24 cellular contexts compared by ENCODE assay signal in the genomic region with DNA sequence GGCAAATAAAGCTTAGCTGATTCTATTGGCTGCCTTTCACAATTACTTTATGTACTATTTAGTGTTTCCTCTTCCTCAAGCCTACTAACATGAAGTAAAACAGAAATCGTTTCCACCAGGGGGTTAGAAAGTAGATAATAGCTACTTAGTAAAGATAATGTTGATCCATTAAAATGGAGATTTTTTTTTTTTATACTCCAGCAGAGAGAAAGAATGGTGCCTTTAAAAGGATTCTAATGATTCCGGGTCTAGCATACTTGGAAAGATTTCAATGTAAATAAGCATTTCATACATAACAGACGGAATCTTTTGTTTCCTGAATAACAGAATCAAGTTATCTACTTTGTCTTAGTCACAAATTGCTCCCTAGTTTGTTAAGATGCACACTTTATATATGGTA. TPM values are rescaled to one million over a fixed set of nuclear protein-coding genes. Genes with fewer than 3 reads are reported as not detected.
A peak's percentile ranks its signal among the peaks of the same experiment; 100 is the strongest.
DNase-seq lines count a peak whose midpoint lies in the region; ATAC-seq and TF ChIP-seq lines count a peak whose summit lies in the region.
"Had no signal": no experiment of that assay in that cellular context is flagged by ENCODE, and none has a peak within 500 bp of the region (broad histone marks: within the 10 kb centered on the region; RNA-seq: fewer than 3 reads in every experiment).

No MANE protein-coding gene starts in this region.

- no peak overlapping the region for H3K27ac ChIP-seq in fibroblast of lung (ENCODE audit: insufficient read depth, low read length)
- H3K27ac ChIP-seq: cardiac muscle cell, KMS-11, Peyer's patch, thoracic aorta had no signal

- H3K4me1 ChIP-seq in fibroblast of lung (ENCODE audit: control insufficient read depth, extremely low read depth, insufficient read depth, low read length): no peaks in the 10 kb centered on the region
- H3K4me1 ChIP-seq: Peyer's patch had no signal

- CTCF ChIA-PET in activated CD4-positive, alpha-beta T cell treated with anti-CD3 and anti-CD28 coated beads, Interleukin-2, amount 10 ng/mL, durations not matched to agents 7 days and 5 days (lab: Charles Lee): interaction anchor here (0.7 kb wide), 1 partner anchor 104 kb away, joined by 3 read pairs; no protein-coding TSS in a partner anchor

- no peaks in the 10 kb centered on the region for H3K9me3 Mint-ChIP-seq in activated CD4-positive, alpha-beta T cell treated with anti-CD3 and anti-CD28 coated beads, Interleukin-2, amount 10 ng/mL, durations not matched to agents 7 days and 5 days
- H3K9me3 Mint-ChIP-seq: activated B cell treated with CpG ODN at 0.5 μM for 24 hours; activated naive CD4-positive, alpha-beta T cell treated with anti-CD3 and anti-CD28 coated beads, Interleukin-2, amount 10 ng/mL, durations not matched to agents 7 days and 5 days; natural killer cell had no signal

- no peaks in the 10 kb centered on the region for H3K27me3 ChIP-seq in fibroblast of lung (ENCODE audit: control insufficient read depth, insufficient read depth, low read length)
- H3K27me3 ChIP-seq: cardiac muscle cell, Peyer's patch had no signal

- DNase-seq in activated CD4-positive, alpha-beta T cell treated with anti-CD3 and anti-CD28 coated beads, Interleukin-2, amount 10 ng/mL, durations not matched to agents 7 days and 5 days: no peak
- DNase-seq in activated CD4-positive, alpha-beta T cell treated with anti-CD3 and anti-CD28 coated beads, Interleukin-2, amount 50 U/mL, for 48 hours: no peak
- DNase-seq in NCI-H748 treated with DMSO at 0.1 percent for 48 hours (lab: John Stamatoyannopoulos, UW) (peak; percentile 10), fibroblast of lung (ENCODE audit: low read depth in 2 of 2) (peak; percentile 10 to 13), C1 segment of cervical spinal cord (lab: John Stamatoyannopoulos, UW) (no peak), NCI-H1694 treated with DMSO at 0.1 percent for 48 hours (lab: John Stamatoyannopoulos, UW) (no peak), NCI-H446 (lab: John Stamatoyannopoulos, UW) (no peak)
- DNase-seq: activated B cell treated with CpG ODN at 0.5 μM for 24 hours; activated naive CD4-positive, alpha-beta T cell treated with anti-CD3 and anti-CD28 coated beads, Interleukin-2, amount 10 ng/mL, durations not matched to agents 7 days and 5 days; cortex of kidney; islet precursor cell; left ventricle myocardium superior; natural killer cell; NCI-H1436 treated with DMSO at 0.1 percent for 48 hours; NCI-H2171 treated with DMSO at 0.1 percent for 48 hours; NCI-H524 treated with DMSO at 0.1 percent for 48 hours; Peyer's patch; stimulated activated naive CD4-positive, alpha-beta T cell treated with Interleukin-2 at 50 U/mL for 16 hours had no signal

- no peak overlapping the region for H3K4me2 ChIP-seq in fibroblast of lung (ENCODE audit: extremely low read depth, insufficient read depth, low read length)
- H3K4me2 ChIP-seq: KMS-11 had no signal

- H3K4me3 ChIP-seq in fibroblast of lung (replicated peaks in 1 of 4; ENCODE audit: control extremely low read depth in 1 of 4, insufficient read depth in 1 of 4, low read depth in 3 of 4, low read length in 4 of 4): no peak overlapping the region
- H3K4me3 ChIP-seq: cardiac muscle cell, HAP-1, Peyer's patch, thoracic aorta had no signal

- ATAC-seq in GM21423 (IDR thresholded peaks at IDR 0.05; ENCODE audit: unreplicated experiment): no peak
- ATAC-seq: esophagus mucosa, left ventricle myocardium superior, natural killer cell had no signal

- no peaks in the 10 kb centered on the region for H3K4me1 Mint-ChIP-seq in activated CD4-positive, alpha-beta T cell treated with anti-CD3 and anti-CD28 coated beads, Interleukin-2, amount 10 ng/mL, durations not matched to agents 7 days and 5 days
- H3K4me1 Mint-ChIP-seq: activated B cell treated with CpG ODN at 0.5 μM for 24 hours; activated naive CD4-positive, alpha-beta T cell treated with anti-CD3 and anti-CD28 coated beads, Interleukin-2, amount 10 ng/mL, durations not matched to agents 7 days and 5 days; natural killer cell had no signal

- POLR2A ChIA-PET in activated CD4-positive, alpha-beta T cell treated with anti-CD3 and anti-CD28 coated beads, Interleukin-2, amount 10 ng/mL, durations not matched to agents 7 days and 5 days (lab: Charles Lee): no interaction called here

- H4K20me1 ChIP-seq in fibroblast of lung (ENCODE audit: control insufficient read depth, extremely low read depth, insufficient read depth, low read length): no peaks in the 10 kb centered on the region

- H3K36me3 ChIP-seq in fibroblast of lung (ENCODE audit: control insufficient read depth, insufficient read depth, low read length): no peaks in the 10 kb centered on the region
- H3K36me3 ChIP-seq: cardiac muscle cell, Peyer's patch had no signal

- peak overlapping the region; percentile 66 for H3K27ac Mint-ChIP-seq in activated CD4-positive, alpha-beta T cell treated with anti-CD3 and anti-CD28 coated beads, Interleukin-2, amount 10 ng/mL, durations not matched to agents 7 days and 5 days
- H3K27ac Mint-ChIP-seq: activated B cell treated with CpG ODN at 0.5 μM for 24 hours; activated naive CD4-positive, alpha-beta T cell treated with anti-CD3 and anti-CD28 coated beads, Interleukin-2, amount 10 ng/mL, durations not matched to agents 7 days and 5 days; natural killer cell had no signal

- peaks cover 21% of the 10 kb centered on the region for H3K36me3 Mint-ChIP-seq in activated CD4-positive, alpha-beta T cell treated with anti-CD3 and anti-CD28 coated beads, Interleukin-2, amount 10 ng/mL, durations not matched to agents 7 days and 5 days (ENCODE audit: low read depth)
- H3K36me3 Mint-ChIP-seq: natural killer cell had no signal

- no peak overlapping the region for H2AFZ ChIP-seq in fibroblast of lung (ENCODE audit: low read length)

- H3K79me2 ChIP-seq in fibroblast of lung (ENCODE audit: control insufficient read depth, insufficient read depth, low read length): no peaks in the 10 kb centered on the region

- no peak for TF ChIP-seq CTCF in fibroblast of lung (conservative IDR thresholded peaks at IDR 0.05 in 1 of 2, IDR thresholded peaks at IDR 0.05 in 1 of 2; ENCODE audit: low read depth in 1 of 2, low read length in 2 of 2)

- no peak overlapping the region for H3K4me3 Mint-ChIP-seq in activated CD4-positive, alpha-beta T cell treated with anti-CD3 and anti-CD28 coated beads, Interleukin-2, amount 10 ng/mL, durations not matched to agents 7 days and 5 days
- H3K4me3 Mint-ChIP-seq: activated B cell treated with CpG ODN at 0.5 μM for 24 hours; activated naive CD4-positive, alpha-beta T cell treated with anti-CD3 and anti-CD28 coated beads, Interleukin-2, amount 10 ng/mL, durations not matched to agents 7 days and 5 days; natural killer cell had no signal

- no peaks in the 10 kb centered on the region for H3K9me3 ChIP-seq in fibroblast of lung (ENCODE audit: control insufficient read depth, insufficient read depth, low read depth, low read length)
- H3K9me3 ChIP-seq: HAP-1, Peyer's patch, thoracic aorta had no signal

- no peaks in the 10 kb centered on the region for H3K27me3 Mint-ChIP-seq in activated CD4-positive, alpha-beta T cell treated with anti-CD3 and anti-CD28 coated beads, Interleukin-2, amount 10 ng/mL, durations not matched to agents 7 days and 5 days
- H3K27me3 Mint-ChIP-seq: activated B cell treated with CpG ODN at 0.5 μM for 24 hours; activated naive CD4-positive, alpha-beta T cell treated with anti-CD3 and anti-CD28 coated beads, Interleukin-2, amount 10 ng/mL, durations not matched to agents 7 days and 5 days had no signal

- H3K9ac ChIP-seq in fibroblast of lung (ENCODE audit: insufficient read depth, low read length): no peak overlapping the region
- H3K9ac ChIP-seq: KMS-11 had no signal

RNA-seq across cellular contexts. Expression of gene GK, which starts 37.1 kb away (rescaled TPM):
- 10 to 100 TPM; 19.5 to 20.7 TPM for total RNA-seq in activated CD4-positive, alpha-beta T cell treated with anti-CD3 and anti-CD28 coated beads, Interleukin-2, amount 10 ng/mL, durations not matched to agents 7 days and 5 days
- total RNA-seq in fibroblast of lung: 16.2 and 44.4 TPM in 2 replicates
- 11.9 and 33.3 TPM in 2 replicates for polyA plus RNA-seq in fibroblast of lung
- 8.6 and 27.4 TPM in 2 replicates for polyA plus RNA-seq in fibroblast of lung (2012)
- 0.75 and 11.6 TPM in 2 replicates for polyA minus RNA-seq in fibroblast of lung (ENCODE audit: low replicate concordance)

Comparison
In these comparisons a context has a peak if more than half of its experiments do, and no peak if none do; other contexts are left out.
1. DNase-seq: peak in NCI-H748 treated with DMSO at 0.1 percent for 48 hours (single experiment) and fibroblast of lung (2 of 2); none in activated CD4-positive, alpha-beta T cell treated with anti-CD3 and anti-CD28 coated beads, Interleukin-2, amount 10 ng/mL, durations not matched to agents 7 days and 5 days (single experiment), activated CD4-positive, alpha-beta T cell treated with anti-CD3 and anti-CD28 coated beads, Interleukin-2, amount 50 U/mL, for 48 hours (0 of 2), C1 segment of cervical spinal cord (0 of 14), NCI-H1694 treated with DMSO at 0.1 percent for 48 hours (single experiment) and NCI-H446 (0 of 2).